1 cellular context compared by ENCODE assay signal in genomic region chr2:199430219-199430618, GRCh38.
TF ChIP-seq lines count a peak whose summit lies in the region.

No MANE protein-coding gene starts in this region.

TF ChIP-seq in GM23338, 12 proteins besides CTCF, POLR2A, EP300 and RAD21 (continued from another document):
- TF ChIP-seq ZNF462 (CRISPR knock-in tag; IDR thresholded peaks at IDR 0.05) (no peak), CREB1 (CRISPR knock-in tag; IDR thresholded peaks at IDR 0.05; ENCODE audit: low read depth) (no peak)
